Comparison of ENCODE assay signal across 1 cellular context in genomic region chr7:116200963-116201362, GRCh38.
TF ChIP-seq lines count a peak whose summit lies in the region.

No MANE protein-coding gene starts in this region.

TF ChIP-seq in HEK293, 187 proteins besides CTCF, POLR2A, EP300 and RAD21 (continued from another document):
- no peak for TF ChIP-seq ZSCAN4 (tag by site-specific recombination; IDR thresholded peaks at IDR 0.05)
- no peak for TF ChIP-seq HIC1 (tag by site-specific recombination; IDR thresholded peaks at IDR 0.05)
- peak; percentile 55; the same call in 1 of the 2 replicates for TF ChIP-seq PRDM4 (tag by site-specific recombination; IDR thresholded peaks at IDR 0.05)
- TF ChIP-seq ZNF302 (tag by site-specific recombination; IDR thresholded peaks at IDR 0.05; ENCODE audit: low read depth): no peak
- TF ChIP-seq KLF16 (tag by site-specific recombination; IDR thresholded peaks at IDR 0.05): no peak
- TF ChIP-seq PRDM1 (tag by site-specific recombination; IDR thresholded peaks at IDR 0.05): no peak
- TF ChIP-seq ZNF610 (tag by site-specific recombination; IDR thresholded peaks at IDR 0.05; ENCODE audit: borderline replicate concordance): 0 out of 2 replicates have a peak, but pooled peaks have one; percentile 39
- no peak for TF ChIP-seq ZBTB49 (tag by site-specific recombination; IDR thresholded peaks at IDR 0.05; ENCODE audit: low read depth)
- peak; percentile 82 for TF ChIP-seq FEZF1 (tag by site-specific recombination; IDR thresholded peaks at IDR 0.05)
- TF ChIP-seq ZNF366 (tag by site-specific recombination; conservative IDR thresholded peaks at IDR 0.05): peak; percentile 70
- no peak for TF ChIP-seq ZNF837 (tag by site-specific recombination; IDR thresholded peaks at IDR 0.05)
- 0 out of 2 replicates have a peak, but pooled peaks have one; percentile 38 for TF ChIP-seq BCL6B (tag by site-specific recombination; IDR thresholded peaks at IDR 0.05)
- peak; percentile 91 for TF ChIP-seq OSR2 (tag by site-specific recombination; IDR thresholded peaks at IDR 0.05)
- peak; percentile 55; the same call in 1 of the 2 replicates for TF ChIP-seq TSHZ1 (tag by site-specific recombination; IDR thresholded peaks at IDR 0.05; ENCODE audit: borderline replicate concordance)
- peak; percentile 78 for TF ChIP-seq ZXDB (tag by site-specific recombination; IDR thresholded peaks at IDR 0.05)
- TF ChIP-seq SP2 (tag by site-specific recombination; IDR thresholded peaks at IDR 0.05): no peak
- no peak for TF ChIP-seq ZBTB44 (tag by site-specific recombination; IDR thresholded peaks at IDR 0.05)
- TF ChIP-seq ZNF843 (tag by site-specific recombination; IDR thresholded peaks at IDR 0.05): peak; percentile 90
- peak; percentile 74; the same call in 1 of the 2 replicates for TF ChIP-seq OVOL3 (tag by site-specific recombination; IDR thresholded peaks at IDR 0.05)
- TF ChIP-seq KLF8 (tag by site-specific recombination; IDR thresholded peaks at IDR 0.05): peak; percentile 60; the same call in 1 of the 2 replicates
- peak; percentile 28; the same call in 1 of the 2 replicates for TF ChIP-seq PATZ1 (tag by site-specific recombination; IDR thresholded peaks at IDR 0.05)
- TF ChIP-seq ZNF169 (tag by site-specific recombination; IDR thresholded peaks at IDR 0.05): no peak
- TF ChIP-seq ZNF629 (tag by site-specific recombination; IDR thresholded peaks at IDR 0.05): peak; percentile 78; the same call in 1 of the 2 replicates
- TF ChIP-seq ZNF2 (tag by site-specific recombination; IDR thresholded peaks at IDR 0.05): peak; percentile 31; the same call in 1 of the 2 replicates
- no peak for TF ChIP-seq EGR2 (tag by site-specific recombination; IDR thresholded peaks at IDR 0.05; ENCODE audit: low read depth)
- 0 out of 2 replicates have a peak, but pooled peaks have one; percentile 29 for TF ChIP-seq KLF10 (tag by site-specific recombination; IDR thresholded peaks at IDR 0.05)
- no peak for TF ChIP-seq MZF1 (tag by site-specific recombination; IDR thresholded peaks at IDR 0.05; ENCODE audit: borderline replicate concordance)
- peak; percentile 56; the same call in 1 of the 2 replicates for TF ChIP-seq PRDM6 (tag by site-specific recombination; IDR thresholded peaks at IDR 0.05)
- peak; percentile 32; the same call in 1 of the 2 replicates for TF ChIP-seq GLI2 (tag by site-specific recombination; IDR thresholded peaks at IDR 0.05; ENCODE audit: borderline replicate concordance, low read depth)
- peak; percentile 76; the same call in 1 of the 2 replicates for TF ChIP-seq ZEB2 (tag by site-specific recombination; IDR thresholded peaks at IDR 0.05)
- TF ChIP-seq WT1 (tag by site-specific recombination; IDR thresholded peaks at IDR 0.05): 0 out of 2 replicates have a peak, but pooled peaks have one; percentile 68
- no peak for TF ChIP-seq ZNF747 (tag by site-specific recombination; IDR thresholded peaks at IDR 0.05)
- TF ChIP-seq ZBTB26 (tag by site-specific recombination; optimal IDR thresholded peaks at IDR 0.05): no peak
